Comparison of ENCODE assay signal across 11 cellular contexts in genomic region chr3:4943553-4943952, GRCh38. TPM values are rescaled to one million over a fixed set of nuclear protein-coding genes. Genes with fewer than 3 reads are reported as not detected.
DNase-seq lines count a peak whose midpoint lies in the region; ATAC-seq and TF ChIP-seq lines count a peak whose summit lies in the region.
"Had no signal": no experiment of that assay in that cellular context is flagged by ENCODE, and none has a peak within 500 bp of the region (broad histone marks: within the 10 kb centered on the region; RNA-seq: fewer than 3 reads in every experiment).

No MANE protein-coding gene starts in this region.

- H4K8ac ChIP-seq in mesendoderm (ENCODE audit: low read depth, low read length): no peak overlapping the region

- no peak overlapping the region for H2AFZ ChIP-seq in Loucy (ENCODE audit: low read length)

- no peaks in the 10 kb centered on the region for H3K36me3 ChIP-seq in Loucy (ENCODE audit: insufficient read depth, low read length)
- H3K36me3 ChIP-seq in colonic mucosa: no peaks in the 10 kb centered on the region
- no peaks in the 10 kb centered on the region for H3K36me3 ChIP-seq in mesendoderm (ENCODE audit: control insufficient read depth, insufficient read depth, low read length)
- H3K36me3 ChIP-seq in CD8-positive, alpha-beta T cell (ENCODE audit: insufficient read depth, low read length): no peaks in the 10 kb centered on the region
- H3K36me3 ChIP-seq: prostate gland, suprapubic skin had no signal

- H3K9me3 ChIP-seq in Loucy (ENCODE audit: insufficient read depth, low read depth, low read length): no peaks in the 10 kb centered on the region
- no peaks in the 10 kb centered on the region for H3K9me3 ChIP-seq in colonic mucosa
- no peaks in the 10 kb centered on the region for H3K9me3 ChIP-seq in CD8-positive, alpha-beta T cell (ENCODE audit: low read length)
- H3K9me3 ChIP-seq: body of pancreas, prostate gland, suprapubic skin had no signal

- no peaks in the 10 kb centered on the region for H3K27me3 Mint-ChIP-seq in CD8-positive, alpha-beta T cell (ENCODE audit: low read depth)

- DNase-seq in colonic mucosa (no peak), mesendoderm (peak; percentile 48), NCI-H226 (no peak), NCI-H446 treated with DMSO at 0.1 percent for 48 hours (lab: John Stamatoyannopoulos, UW) (no peak), NCI-H524 (lab: John Stamatoyannopoulos, UW) (no peak)
- no peak for DNase-seq in CD8-positive, alpha-beta T cell
- DNase-seq: body of pancreas had no signal

- no peaks in the 10 kb centered on the region for H3K36me3 Mint-ChIP-seq in CD8-positive, alpha-beta T cell

- no peaks in the 10 kb centered on the region for H3K9me3 Mint-ChIP-seq in CD8-positive, alpha-beta T cell

- intact Hi-C loops in colonic mucosa (cut with DNase I): no loop called here
- intact Hi-C loops in CD8-positive, alpha-beta T cell (cut with DNase I, micrococcal nuclease): no loop called here

- no peak overlapping the region for H3K4me3 Mint-ChIP-seq in CD8-positive, alpha-beta T cell

- no peak overlapping the region for H3K9ac ChIP-seq in Loucy (ENCODE audit: low read depth, low read length, poor library complexity, severe bottlenecking)
- H3K9ac ChIP-seq in colonic mucosa (ENCODE audit: low read depth in 2 of 2, low read length in 2 of 2): no peak overlapping the region
- no peak overlapping the region for H3K9ac ChIP-seq in mesendoderm (ENCODE audit: low read length)

- no peak for ATAC-seq in CD8-positive, alpha-beta T cell
- ATAC-seq: body of pancreas had no signal

- H3K27ac ChIP-seq in C4-2B: no peak overlapping the region
- no peak overlapping the region for H3K27ac ChIP-seq in colonic mucosa
- H3K27ac ChIP-seq in mesendoderm (ENCODE audit: low read depth, low read length): no peak overlapping the region
- no peak overlapping the region for H3K27ac ChIP-seq in CD8-positive, alpha-beta T cell (ENCODE audit: low read depth, low read length)
- H3K27ac ChIP-seq: body of pancreas, prostate gland, suprapubic skin had no signal

- H3K27ac Mint-ChIP-seq in CD8-positive, alpha-beta T cell: no peak overlapping the region

- CTCF ChIA-PET in CD8-positive, alpha-beta T cell (lab: Charles Lee): interaction anchor here (0.5 to 1.1 kb wide), 2 partner anchors 36 to 37 kb away, joined by 3 to 4 read pairs; partner anchors contain the start of gene BHLHE40

- H4K5ac ChIP-seq in mesendoderm (ENCODE audit: low read length): no peak overlapping the region

- H3K4me1 ChIP-seq in Loucy (ENCODE audit: insufficient read depth, low read length, poor library complexity, severe bottlenecking) (no peaks in the 10 kb centered on the region), colonic mucosa (no peaks in the 10 kb centered on the region), mesendoderm (ENCODE audit: control insufficient read depth, low read depth, low read length) (no peaks in the 10 kb centered on the region)
- no peaks in the 10 kb centered on the region for H3K4me1 ChIP-seq in CD8-positive, alpha-beta T cell (ENCODE audit: insufficient read depth, low read length)
- H3K4me1 ChIP-seq: body of pancreas, prostate gland, suprapubic skin had no signal

- peak; percentile 35 for TF ChIP-seq CTCF in C4-2B (conservative IDR thresholded peaks at IDR 0.05)
- peak; percentile 18; the same call in 1 of the 2 replicates for TF ChIP-seq CTCF in Loucy (conservative IDR thresholded peaks at IDR 0.05; ENCODE audit: low read length)
- TF ChIP-seq CTCF in colonic mucosa (IDR thresholded peaks at IDR 0.05): peak; percentile 10
- TF ChIP-seq CTCF in CD8-positive, alpha-beta T cell (IDR thresholded peaks at IDR 0.05): no peak

- no peaks in the 10 kb centered on the region for H3K79me1 ChIP-seq in mesendoderm (ENCODE audit: low read length)

- POLR2A ChIA-PET in CD8-positive, alpha-beta T cell (lab: Charles Lee): no interaction called here

- no peak overlapping the region for H2BK120ac ChIP-seq in mesendoderm (ENCODE audit: low read depth, low read length)

- H3K56ac ChIP-seq in mesendoderm (ENCODE audit: low read length): no peak overlapping the region

- H3K4me1 Mint-ChIP-seq in CD8-positive, alpha-beta T cell (ENCODE audit: low read depth): peaks cover 2% of the 10 kb centered on the region

- H3K27me3 ChIP-seq in Loucy (ENCODE audit: insufficient read depth, low read length, poor library complexity, severe bottlenecking) (no peaks in the 10 kb centered on the region), colonic mucosa (no peaks in the 10 kb centered on the region), mesendoderm (ENCODE audit: insufficient read depth, low read length, poor library complexity) (no peaks in the 10 kb centered on the region)
- no peaks in the 10 kb centered on the region for H3K27me3 ChIP-seq in CD8-positive, alpha-beta T cell (ENCODE audit: insufficient read depth, low read length)
- H3K27me3 ChIP-seq: body of pancreas, suprapubic skin had no signal

- H4K20me1 ChIP-seq in Loucy (ENCODE audit: insufficient read depth, low read length, poor library complexity, severe bottlenecking): no peaks in the 10 kb centered on the region

- no CpG with 5 or more reads among the region's 1 CpG for WGBS in mesendoderm (ENCODE audit: extremely low coverage, insufficient coverage, low lambda C conversion rate)

- H3F3A ChIP-seq in Loucy (ENCODE audit: low read depth): no peaks in the 10 kb centered on the region

- H3K18ac ChIP-seq in mesendoderm (ENCODE audit: low read length): no peak overlapping the region

- no peak overlapping the region for H2BK5ac ChIP-seq in mesendoderm (ENCODE audit: low read length)

- no peaks in the 10 kb centered on the region for H3K9me2 ChIP-seq in Loucy (replicated peaks; ENCODE audit: low read depth, low read length)

- no peak overlapping the region for H3K4me2 ChIP-seq in Loucy (ENCODE audit: low read depth, low read length, poor library complexity, severe bottlenecking)
- H3K4me2 ChIP-seq in mesendoderm (ENCODE audit: low read length): no peak overlapping the region

- H3K4ac ChIP-seq in mesendoderm (ENCODE audit: low read depth, low read length): no peak overlapping the region

- H3K4me3 ChIP-seq in Loucy (ENCODE audit: low read length, poor library complexity, severe bottlenecking) (no peak overlapping the region), colonic mucosa (no peak overlapping the region), mesendoderm (ENCODE audit: low read length) (no peak overlapping the region)
- H3K4me3 ChIP-seq in CD8-positive, alpha-beta T cell (ENCODE audit: low read depth, low read length): no peak overlapping the region
- H3K4me3 ChIP-seq: body of pancreas, prostate gland, suprapubic skin had no signal

- H3K23ac ChIP-seq in mesendoderm (ENCODE audit: low read length): no peak overlapping the region

- H3K79me2 ChIP-seq in Loucy (ENCODE audit: insufficient read depth, low read length) (no peaks in the 10 kb centered on the region), mesendoderm (ENCODE audit: control insufficient read depth, insufficient read depth, low read length) (no peaks in the 10 kb centered on the region)

- H2AK5ac ChIP-seq in mesendoderm (ENCODE audit: low read length): no peak overlapping the region

- no peak overlapping the region for H2BK15ac ChIP-seq in mesendoderm (replicated peaks; ENCODE audit: low read depth)

RNA-seq across cellular contexts. Expression of gene BHLHE40, which starts 35.7 kb away (rescaled TPM):
- total RNA-seq in colonic mucosa: 10 to 100 TPM; 25.2 to 66.0 TPM
- polyA plus RNA-seq in mesendoderm (2013, experiment 1 of 2): 22.9 TPM
- 23.5 TPM for polyA plus RNA-seq in mesendoderm (2013, experiment 2 of 2)
- total RNA-seq in CD8-positive, alpha-beta T cell: 100 to 1,000 TPM; 246 to 253 TPM
